21 cellular contexts compared by ENCODE assay signal in the genomic region with DNA sequence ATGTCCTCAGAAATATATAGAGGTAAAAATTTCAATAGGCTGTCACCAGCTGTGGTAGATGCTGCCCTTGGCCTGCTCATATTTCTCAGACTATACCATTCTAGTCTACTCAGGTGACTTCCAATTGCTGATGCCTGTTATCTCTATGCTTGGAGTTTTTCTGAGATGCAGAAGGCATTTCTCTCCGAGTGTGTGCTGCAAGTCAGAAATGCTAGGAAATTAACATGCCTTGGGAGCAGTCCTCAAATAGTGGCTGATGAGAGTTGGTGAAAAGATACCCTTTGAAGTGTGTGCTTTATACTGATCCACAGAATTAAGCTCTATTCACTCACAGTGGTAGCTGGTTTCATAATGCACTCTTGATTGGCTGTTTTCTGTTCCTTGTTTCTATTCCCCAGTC. TPM values are rescaled to one million over a fixed set of nuclear protein-coding genes. Genes with fewer than 3 reads are reported as not detected.
"Had no signal": no experiment of that assay in that cellular context is flagged by ENCODE, and none has a peak within 500 bp of the region (broad histone marks: within the 10 kb centered on the region; RNA-seq: fewer than 3 reads in every experiment).

No MANE protein-coding gene starts in this region.

- H3K36me3 Mint-ChIP-seq: activated CD8-positive, alpha-beta memory T cell treated with anti-CD3 and anti-CD28 coated beads, Interleukin-2, amount 10 ng/mL, durations not matched to agents 7 days and 5 days had no signal

- H3K4me1 Mint-ChIP-seq: activated B cell treated with CpG ODN at 0.5 μM for 24 hours; activated naive CD4-positive, alpha-beta T cell treated with anti-CD3 and anti-CD28 coated beads, Interleukin-2, amount 50 U/mL, for 24 hours; activated naive CD8-positive, alpha-beta T cell treated with anti-CD3 and anti-CD28 coated beads, Interleukin-2, amount 50 U/mL, for 24 hours had no signal

- H3K27me3 Mint-ChIP-seq: activated CD8-positive, alpha-beta memory T cell treated with anti-CD3 and anti-CD28 coated beads, Interleukin-2, amount 10 ng/mL, durations not matched to agents 7 days and 5 days had no signal

- H3K4me3 Mint-ChIP-seq: activated B cell treated with CpG ODN at 0.5 μM for 24 hours; activated CD8-positive, alpha-beta memory T cell treated with anti-CD3 and anti-CD28 coated beads, Interleukin-2, amount 10 ng/mL, durations not matched to agents 7 days and 5 days; activated CD8-positive, alpha-beta T cell treated with anti-CD3 and anti-CD28 coated beads, Interleukin-2, amount 10 ng/mL, durations not matched to agents 7 days and 5 days; activated naive CD4-positive, alpha-beta T cell treated with anti-CD3 and anti-CD28 coated beads, Interleukin-2, amount 50 U/mL, for 24 hours; activated naive CD8-positive, alpha-beta T cell treated with anti-CD3 and anti-CD28 coated beads, Interleukin-2, amount 50 U/mL, for 24 hours; nephron progenitor cell had no signal

- ATAC-seq: activated CD8-positive, alpha-beta memory T cell treated with anti-CD3 and anti-CD28 coated beads, Interleukin-2, amount 10 ng/mL, durations not matched to agents 7 days and 5 days; activated CD8-positive, alpha-beta T cell treated with anti-CD3 and anti-CD28 coated beads, Interleukin-2, amount 10 ng/mL, durations not matched to agents 7 days and 5 days; activated naive CD8-positive, alpha-beta T cell treated with anti-CD3 and anti-CD28 coated beads, Interleukin-2, amount 50 U/mL, for 24 hours; gastroesophageal sphincter; left cardiac atrium; left ventricle myocardium superior; mucosa of descending colon had no signal

- DNase-seq: activated B cell treated with CpG ODN at 0.5 μM for 24 hours; activated CD8-positive, alpha-beta memory T cell treated with anti-CD3 and anti-CD28 coated beads, Interleukin-2, amount 10 ng/mL, durations not matched to agents 7 days and 5 days; activated CD8-positive, alpha-beta T cell treated with anti-CD3 and anti-CD28 coated beads, Interleukin-2, amount 10 ng/mL, durations not matched to agents 7 days and 5 days; activated naive CD8-positive, alpha-beta T cell treated with anti-CD3 and anti-CD28 coated beads, Interleukin-2, amount 50 U/mL, for 24 hours; activated T-cell treated with anti-CD3 and anti-CD28 coated beads, Interleukin-2, amount 50 U/mL, for 48 hours; amygdala; central memory CD4-positive, alpha-beta T cell; head of caudate nucleus; hippocampal formation; left cardiac atrium; left ventricle myocardium superior; mucosa of descending colon; nephron progenitor cell; right lobe of liver; stimulated activated CD4-positive, alpha-beta T cell treated with anti-CD3 and anti-CD28 coated beads, Interleukin-2, amount 100 ng/mL, for 48 hours; stimulated activated naive CD4-positive, alpha-beta T cell treated with Interleukin-2 at 50 U/mL for 16 hours had no signal

- H3K9me3 Mint-ChIP-seq: activated T-helper 2 cell treated with anti-CD3 and anti-CD28 coated beads, Interferon-gamma antibody, Interleukin-2, Interleukin-4, amounts not matched to agents 10 μg/mL and 5 μg/mL and 100 μg/mL, durations not matched to agents 14 hours and 24 hours and 36 hours had no signal

- H3K27ac Mint-ChIP-seq: activated B cell treated with CpG ODN at 0.5 μM for 24 hours; activated CD8-positive, alpha-beta memory T cell treated with anti-CD3 and anti-CD28 coated beads, Interleukin-2, amount 10 ng/mL, durations not matched to agents 7 days and 5 days; activated CD8-positive, alpha-beta T cell treated with anti-CD3 and anti-CD28 coated beads, Interleukin-2, amount 10 ng/mL, durations not matched to agents 7 days and 5 days; activated naive CD4-positive, alpha-beta T cell treated with anti-CD3 and anti-CD28 coated beads, Interleukin-2, amount 50 U/mL, for 24 hours; activated naive CD8-positive, alpha-beta T cell treated with anti-CD3 and anti-CD28 coated beads, Interleukin-2, amount 50 U/mL, for 24 hours; activated T-helper 2 cell treated with anti-CD3 and anti-CD28 coated beads, Interferon-gamma antibody, Interleukin-2, Interleukin-4, amounts not matched to agents 10 μg/mL and 5 μg/mL and 100 μg/mL, durations not matched to agents 14 hours and 24 hours and 36 hours; nephron progenitor cell had no signal

RNA-seq across cellular contexts. Expression of gene PKIB, which starts 43.2 kb away (rescaled TPM):
- total RNA-seq: endothelial cell of umbilical vein, skeletal muscle tissue had no signal
- polyA plus RNA-seq: endothelial cell of umbilical vein had no signal
